In genomic region chr3:60086811-60087210, GRCh38 we compare ENCODE assay signal across 9 cellular contexts.
A peak's percentile ranks its signal among the peaks of the same experiment; 100 is the strongest.
DNase-seq lines count a peak whose midpoint lies in the region; ATAC-seq and TF ChIP-seq lines count a peak whose summit lies in the region.
"Had no signal": no experiment of that assay in that cellular context is flagged by ENCODE, and none has a peak within 500 bp of the region (broad histone marks: within the 10 kb centered on the region; RNA-seq: fewer than 3 reads in every experiment).

No MANE protein-coding gene starts in this region.

- DNase-seq in GM13977 (ENCODE audit: low spot score) = peak; percentile 19
- peak; percentile 65 for DNase-seq in activated CD4-positive, alpha-beta T cell treated with anti-CD3 and anti-CD28 coated beads for 48 hours
- DNase-seq in natural killer cell = no peak
- no peak for DNase-seq in midbrain (lab: John Stamatoyannopoulos, UW)
- no peak for DNase-seq in sigmoid colon
- no peak for DNase-seq in effector memory CD4-positive, alpha-beta T cell

- ATAC-seq in HG02759 (IDR thresholded peaks at IDR 0.05; ENCODE audit: unreplicated experiment) = peak; percentile 79
- peak in 2 of 3 donors; percentile 42 to 87 for ATAC-seq in natural killer cell
- ATAC-seq in HG02840 (IDR thresholded peaks at IDR 0.05; ENCODE audit: low FRiP score, unreplicated experiment) = no peak

- H3K4me3 ChIP-seq in sigmoid colon = no peak overlapping the region
- H3K4me3 ChIP-seq in effector memory CD4-positive, alpha-beta T cell (ENCODE audit: insufficient read depth, low read depth, low read length, poor library complexity, severe bottlenecking) = no peak overlapping the region
- H3K4me3 ChIP-seq: lung had no signal

- TF ChIP-seq EP300 in sigmoid colon (IDR thresholded peaks at IDR 0.05) = no peak

- no peaks in the 10 kb centered on the region for H3K9me3 ChIP-seq in sigmoid colon
- H3K9me3 ChIP-seq in effector memory CD4-positive, alpha-beta T cell (ENCODE audit: control insufficient read depth, low read length) = no peaks in the 10 kb centered on the region

- peaks cover 21 to 41% of the 10 kb centered on the region in 2 donors for H3K4me1 Mint-ChIP-seq in natural killer cell

- TF ChIP-seq CTCF in GM13977 (IDR thresholded peaks at IDR 0.05; ENCODE audit: extremely low read depth, insufficient read depth, missing control alignments) (no peak), natural killer cell (IDR thresholded peaks at IDR 0.05) (no peak), sigmoid colon (IDR thresholded peaks at IDR 0.05) (no peak)

- in situ Hi-C loops in GM13977 (cut with MboI; ENCODE audit: low pct_unique_long_range_greater_than_20kb, low sequenced_read_pairs, unreplicated experiment) = no loop called here

- intact Hi-C loops in natural killer cell (cut with micrococcal nuclease) (no loop called here), sigmoid colon (cut with DNase I) (loop anchor here (5.0 kb wide), 1 partner anchor 240 kb away; no protein-coding TSS in a partner anchor)

- H3K36me3 Mint-ChIP-seq in natural killer cell = no peaks in the 10 kb centered on the region

- H3K27me3 ChIP-seq in sigmoid colon = no peaks in the 10 kb centered on the region
- H3K27me3 ChIP-seq in effector memory CD4-positive, alpha-beta T cell (replicated peaks; ENCODE audit: control insufficient read depth, insufficient read depth, low read length, poor library complexity, severe bottlenecking) = no peaks in the 10 kb centered on the region

- no peaks in the 10 kb centered on the region for H3K4me1 ChIP-seq in sigmoid colon
- no peaks in the 10 kb centered on the region for H3K4me1 ChIP-seq in effector memory CD4-positive, alpha-beta T cell (ENCODE audit: control insufficient read depth, insufficient read depth, low read length, poor library complexity, severe bottlenecking)

- no peak overlapping the region for H3K27ac ChIP-seq in sigmoid colon
- H3K27ac ChIP-seq in effector memory CD4-positive, alpha-beta T cell (ENCODE audit: insufficient read depth, low read length, poor library complexity, severe bottlenecking) = no peak overlapping the region

- no peak for TF ChIP-seq POLR2A in sigmoid colon (IDR thresholded peaks at IDR 0.05)

- no peaks in the 10 kb centered on the region for H3K27me3 Mint-ChIP-seq in natural killer cell (ENCODE audit: low read depth in 2 of 2)

- H3K36me3 ChIP-seq in sigmoid colon = no peaks in the 10 kb centered on the region
- no peaks in the 10 kb centered on the region for H3K36me3 ChIP-seq in effector memory CD4-positive, alpha-beta T cell (ENCODE audit: control insufficient read depth, insufficient read depth, low read length)

- H3K9me3 Mint-ChIP-seq in natural killer cell = peaks cover 0 to 2% of the 10 kb centered on the region in 2 donors

- 74 to 87% methylated on average over 2 of the region's 2 CpGs for WGBS in sigmoid colon, 2 donors

- no peak overlapping the region for H3K4me3 Mint-ChIP-seq in natural killer cell

- peak overlapping the region in 1 of 2 donors; percentile 51 for H3K27ac Mint-ChIP-seq in natural killer cell

Comparison
In these comparisons a context has a peak if more than half of its experiments do, and no peak if none do; other contexts are left out.
1. DNase-seq: peak in GM13977 (single experiment) and activated CD4-positive, alpha-beta T cell treated with anti-CD3 and anti-CD28 coated beads for 48 hours (single experiment); none in natural killer cell (single experiment), midbrain (single experiment), sigmoid colon (single experiment) and effector memory CD4-positive, alpha-beta T cell (0 of 3).